In genomic region chr4:11548529-11549176, GRCh38 we compare ENCODE assay signal across 9 cellular contexts.
A peak's percentile ranks its signal among the peaks of the same experiment; 100 is the strongest.
DNase-seq lines count a peak whose midpoint lies in the region; ATAC-seq and TF ChIP-seq lines count a peak whose summit lies in the region.
"Had no signal": no experiment of that assay in that cellular context is flagged by ENCODE, and none has a peak within 500 bp of the region (broad histone marks: within the 10 kb centered on the region; RNA-seq: fewer than 3 reads in every experiment).

No MANE protein-coding gene starts in this region.

- H4K20me1 ChIP-seq in MM.1S (ENCODE audit: insufficient read depth, low read length): no peaks in the 10 kb centered on the region

- H3K4me1 ChIP-seq in MM.1S (ENCODE audit: low read length): peaks cover 13% of the 10 kb centered on the region
- peaks cover 6% of the 10 kb centered on the region for H3K4me1 ChIP-seq in right cardiac atrium (ENCODE audit: control insufficient read depth, insufficient read depth, low read length)

- H3F3A ChIP-seq in MM.1S (ENCODE audit: insufficient read depth, low read length): 0 out of 2 replicates have a peak, but pooled peaks cover 4% of the 10 kb centered on the region

- H3K27me3 ChIP-seq in MM.1S (replicated peaks; ENCODE audit: insufficient read depth, low read length) (no peaks in the 10 kb centered on the region), right cardiac atrium (ENCODE audit: control insufficient read depth, insufficient read depth) (no peaks in the 10 kb centered on the region)

- peaks cover 34% of the 10 kb centered on the region for H3K9me3 Mint-ChIP-seq in HFFc6
- H3K9me3 Mint-ChIP-seq: central memory CD8-positive, alpha-beta T cell had no signal

- H3K27ac ChIP-seq in MM.1S (ENCODE audit: low read length) (no peak overlapping the region), right cardiac atrium (ENCODE audit: low read length) (no peak overlapping the region)

- no peaks in the 10 kb centered on the region; the same call in 1 of the 2 replicates for H3K36me3 Mint-ChIP-seq in HFFc6 (ENCODE audit: low read depth)

- no peaks in the 10 kb centered on the region for H3K9me2 ChIP-seq in MM.1S (replicated peaks; ENCODE audit: insufficient read depth, low read length)

- no peaks in the 10 kb centered on the region; the same call in 1 of the 2 replicates for H3K27me3 Mint-ChIP-seq in HFFc6 (ENCODE audit: insufficient read depth)

- no peak overlapping the region for H3K9ac ChIP-seq in MM.1S (ENCODE audit: low read length)

- H3K79me2 ChIP-seq in MM.1S (ENCODE audit: low read length): no peaks in the 10 kb centered on the region

- intact Hi-C loops in right cardiac atrium (cut with DNase I): no loop called here

- H3K36me3 ChIP-seq in MM.1S (replicated peaks; ENCODE audit: insufficient read depth, low read length): no peaks in the 10 kb centered on the region

- no peak overlapping the region for H3K4me3 ChIP-seq in MM.1S (ENCODE audit: low read length)
- H3K4me3 ChIP-seq in right cardiac atrium (ENCODE audit: low read length): no peak overlapping the region

- no peak overlapping the region for H3K27ac Mint-ChIP-seq in HFFc6

- H2AFZ ChIP-seq in MM.1S (ENCODE audit: low read length): no peak overlapping the region

- H3K9me3 ChIP-seq in MM.1S (replicated peaks; ENCODE audit: insufficient read depth, low read length) (no peaks in the 10 kb centered on the region), right cardiac atrium (ENCODE audit: control insufficient read depth, low read length) (no peaks in the 10 kb centered on the region)

- H3K4me2 ChIP-seq in MM.1S (ENCODE audit: low read depth, low read length): no peak overlapping the region

- peak; percentile 69 for DNase-seq in MM.1S
- peak; percentile 60 for DNase-seq in myocyte (ENCODE audit: low read depth)
- no peak for DNase-seq in HFFc6
- no peak for DNase-seq in right cardiac atrium
- no peak for DNase-seq in putamen (ENCODE audit: low spot score)
- DNase-seq: NCI-H1048 had no signal

- TF ChIP-seq CTCF in MM.1S (IDR thresholded peaks at IDR 0.05; ENCODE audit: low read length): no peak
- no peak for TF ChIP-seq CTCF in HFFc6 (IDR thresholded peaks at IDR 0.05)

- peak; percentile 93 for ATAC-seq in GM19351 (IDR thresholded peaks at IDR 0.05; ENCODE audit: unreplicated experiment)
- ATAC-seq in HG02678 (IDR thresholded peaks at IDR 0.05; ENCODE audit: unreplicated experiment): peak; percentile 94
- no peak for ATAC-seq in right cardiac atrium

- no peaks in the 10 kb centered on the region; the same call in 1 of the 2 replicates for H3K4me1 Mint-ChIP-seq in HFFc6 (ENCODE audit: low read depth)
- H3K4me1 Mint-ChIP-seq: central memory CD8-positive, alpha-beta T cell had no signal

- H3K4me3 Mint-ChIP-seq in HFFc6: no peak overlapping the region
- H3K4me3 Mint-ChIP-seq: central memory CD8-positive, alpha-beta T cell had no signal

- WGBS in right cardiac atrium: 47% methylated on average over 2 of the region's 2 CpGs

Comparison
In these comparisons a context has a peak if more than half of its experiments do, and no peak if none do; other contexts are left out.
1. ATAC-seq: peak in GM19351 (single experiment) and HG02678 (single experiment); none in right cardiac atrium (0 of 2).
2. DNase-seq: peak in MM.1S (single experiment) and myocyte (single experiment); none in HFFc6 (single experiment), right cardiac atrium (0 of 3) and putamen (single experiment).